11 cellular contexts compared by ENCODE assay signal in genomic region chr5:139462582-139463276, GRCh38. TPM values are rescaled to one million over a fixed set of nuclear protein-coding genes. Genes with fewer than 3 reads are reported as not detected.
DNase-seq lines count a peak whose midpoint lies in the region; ATAC-seq and TF ChIP-seq lines count a peak whose summit lies in the region.
"Had no signal": no experiment of that assay in that cellular context is flagged by ENCODE, and none has a peak within 500 bp of the region (broad histone marks: within the 10 kb centered on the region; RNA-seq: fewer than 3 reads in every experiment).

Gene ECSCR (minus strand): TSS chr5:139462743. CDS start chr5:139462670, 73 bp downstream.

- no peaks in the 10 kb centered on the region for H3K27me3 Mint-ChIP-seq in osteocyte (ENCODE audit: unreplicated experiment)

- DNase-seq in AG04450 (ENCODE audit: low read depth, low spot score) (no peak), Right ventricle myocardium inferior (ENCODE audit: missing footprints) (no peak), osteocyte (ENCODE audit: extremely low spot score, unreplicated experiment) (no peak), islet precursor cell (no peak), inferior parietal cortex (ENCODE audit: extremely low spot score) (no peak), NCI-H128 (lab: John Stamatoyannopoulos, UW; ENCODE audit: unreplicated experiment) (no peak)
- DNase-seq: activated naive CD8-positive, alpha-beta T cell treated with anti-CD3 and anti-CD28 coated beads, Interleukin-2, amount 10 ng/mL, durations not matched to agents 7 days and 5 days; NCI-H1092 treated with DMSO at 0.1 percent for 48 hours had no signal

- peak within 1 kb of the TSS; percentile 31 for H3K27ac ChIP-seq in AG04450 (ENCODE audit: low read depth, low read length)

- H3K9me3 ChIP-seq in AG04450 (ENCODE audit: control insufficient read depth, insufficient read depth, low read length) = no peaks in the 10 kb centered on the region

- no peak within 1 kb of the TSS for H3K4me3 ChIP-seq in AG04450 (ENCODE audit: low read depth, low read length)

- no peak within 1 kb of the TSS for H3K4me3 Mint-ChIP-seq in osteocyte (ENCODE audit: unreplicated experiment)
- H3K4me3 Mint-ChIP-seq: activated naive CD8-positive, alpha-beta T cell treated with anti-CD3 and anti-CD28 coated beads, Interleukin-2, amount 10 ng/mL, durations not matched to agents 7 days and 5 days had no signal

- no peaks in the 10 kb centered on the region for H3K9me3 Mint-ChIP-seq in osteocyte (ENCODE audit: unreplicated experiment)
- H3K9me3 Mint-ChIP-seq: activated naive CD8-positive, alpha-beta T cell treated with anti-CD3 and anti-CD28 coated beads, Interleukin-2, amount 10 ng/mL, durations not matched to agents 7 days and 5 days had no signal

- peaks cover 41% of the 10 kb centered on the region for H3K4me1 Mint-ChIP-seq in osteocyte (ENCODE audit: unreplicated experiment)

- H3K36me3 Mint-ChIP-seq in osteocyte (ENCODE audit: unreplicated experiment) = no peaks in the 10 kb centered on the region
- H3K36me3 Mint-ChIP-seq: activated naive CD8-positive, alpha-beta T cell treated with anti-CD3 and anti-CD28 coated beads, Interleukin-2, amount 10 ng/mL, durations not matched to agents 7 days and 5 days had no signal

- TF ChIP-seq CTCF in AG04450 (IDR thresholded peaks at IDR 0.05; ENCODE audit: low read depth, low read length) (no peak), osteocyte (IDR thresholded peaks at IDR 0.05) (no peak)

- H3K27me3 ChIP-seq in AG04450 (ENCODE audit: control insufficient read depth, insufficient read depth, low read length) = no peaks in the 10 kb centered on the region

- H3K27ac Mint-ChIP-seq in osteocyte (ENCODE audit: unreplicated experiment) = peak within 1 kb of the TSS; percentile 18
- H3K27ac Mint-ChIP-seq: activated naive CD8-positive, alpha-beta T cell treated with anti-CD3 and anti-CD28 coated beads, Interleukin-2, amount 10 ng/mL, durations not matched to agents 7 days and 5 days had no signal

- ATAC-seq in SK-N-SH treated with all-trans-retinoic acid at 6 μM for 48 hours (peak; percentile 23), Right ventricle myocardium inferior (peak; percentile 37), GM19452 (IDR thresholded peaks at IDR 0.05; ENCODE audit: unreplicated experiment) (no peak)

- CTCF ChIA-PET in AG04450 (lab: Charles Lee) = no interaction called here

- intact Hi-C loops in Right ventricle myocardium inferior (cut with DNase I) = no loop called here

- POLR2A ChIA-PET in AG04450 (lab: Yijun Ruan, JAX) = no interaction called here

TF ChIP-seq in SK-N-SH treated with all-trans-retinoic acid at 6 μM for 48 hours, 23 proteins besides CTCF, POLR2A, EP300 and RAD21:
- TF ChIP-seq ARNTL (CRISPR knock-in tag; IDR thresholded peaks at IDR 0.05; ENCODE audit: borderline replicate concordance, low read depth) = no peak
- TF ChIP-seq ZFP3 (CRISPR knock-in tag; IDR thresholded peaks at IDR 0.05) = no peak
- no peak for TF ChIP-seq CSRNP3 (CRISPR knock-in tag; IDR thresholded peaks at IDR 0.05)
- TF ChIP-seq SNAI2 (CRISPR knock-in tag; IDR thresholded peaks at IDR 0.05) = no peak
- no peak for TF ChIP-seq TCF4 (CRISPR knock-in tag; IDR thresholded peaks at IDR 0.05; ENCODE audit: borderline replicate concordance)
- TF ChIP-seq RARB (CRISPR knock-in tag; IDR thresholded peaks at IDR 0.05) = no peak
- no peak for TF ChIP-seq TOX (CRISPR knock-in tag; IDR thresholded peaks at IDR 0.05; ENCODE audit: borderline replicate concordance)
- no peak for TF ChIP-seq ISL1 (CRISPR knock-in tag; IDR thresholded peaks at IDR 0.05)
- TF ChIP-seq ZNF8 (CRISPR knock-in tag; IDR thresholded peaks at IDR 0.05) = no peak
- no peak for TF ChIP-seq PPARA (CRISPR knock-in tag; IDR thresholded peaks at IDR 0.05; ENCODE audit: borderline replicate concordance)
- no peak for TF ChIP-seq CREB5 (CRISPR knock-in tag; IDR thresholded peaks at IDR 0.05; ENCODE audit: low read depth)
- TF ChIP-seq BACH2 (CRISPR knock-in tag; IDR thresholded peaks at IDR 0.05; ENCODE audit: borderline replicate concordance) = no peak
- no peak for TF ChIP-seq TSHZ2 (CRISPR knock-in tag; IDR thresholded peaks at IDR 0.05)
- TF ChIP-seq OSR1 (CRISPR knock-in tag; IDR thresholded peaks at IDR 0.05) = no peak
- no peak for TF ChIP-seq ZNF565 (CRISPR knock-in tag; conservative IDR thresholded peaks at IDR 0.05; ENCODE audit: low read depth)
- no peak for TF ChIP-seq ZC3H10 (CRISPR knock-in tag; IDR thresholded peaks at IDR 0.05)

RNA-seq across cellular contexts. Expression of gene ECSCR, which starts in this region (rescaled TPM):
- polyA plus RNA-seq in AG04450 (2011; rRNA removed) = 0.82 and 1.1 TPM in 2 replicates
- 0.64 and 0.91 TPM in 2 replicates for polyA minus RNA-seq in AG04450 (2011; rRNA and poly(A)+ RNA removed)
- 21.4 TPM for total RNA-seq in Right ventricle myocardium inferior
- 0.47 TPM in 1 of 2 replicates, not detected in the other for total RNA-seq in osteocyte
- total RNA-seq: activated naive CD8-positive, alpha-beta T cell treated with anti-CD3 and anti-CD28 coated beads, Interleukin-2, amount 10 ng/mL, durations not matched to agents 7 days and 5 days; fibroblast of villous mesenchyme had no signal

Comparison
In these comparisons a context has a peak if more than half of its experiments do, and no peak if none do; other contexts are left out.
1. RNA of gene ECSCR (total RNA-seq): 21.4 TPM in Right ventricle myocardium inferior (single experiment); 0.47 TPM in osteocyte; every median in the first group is over 10 times any median in the second.